In the genomic region with DNA sequence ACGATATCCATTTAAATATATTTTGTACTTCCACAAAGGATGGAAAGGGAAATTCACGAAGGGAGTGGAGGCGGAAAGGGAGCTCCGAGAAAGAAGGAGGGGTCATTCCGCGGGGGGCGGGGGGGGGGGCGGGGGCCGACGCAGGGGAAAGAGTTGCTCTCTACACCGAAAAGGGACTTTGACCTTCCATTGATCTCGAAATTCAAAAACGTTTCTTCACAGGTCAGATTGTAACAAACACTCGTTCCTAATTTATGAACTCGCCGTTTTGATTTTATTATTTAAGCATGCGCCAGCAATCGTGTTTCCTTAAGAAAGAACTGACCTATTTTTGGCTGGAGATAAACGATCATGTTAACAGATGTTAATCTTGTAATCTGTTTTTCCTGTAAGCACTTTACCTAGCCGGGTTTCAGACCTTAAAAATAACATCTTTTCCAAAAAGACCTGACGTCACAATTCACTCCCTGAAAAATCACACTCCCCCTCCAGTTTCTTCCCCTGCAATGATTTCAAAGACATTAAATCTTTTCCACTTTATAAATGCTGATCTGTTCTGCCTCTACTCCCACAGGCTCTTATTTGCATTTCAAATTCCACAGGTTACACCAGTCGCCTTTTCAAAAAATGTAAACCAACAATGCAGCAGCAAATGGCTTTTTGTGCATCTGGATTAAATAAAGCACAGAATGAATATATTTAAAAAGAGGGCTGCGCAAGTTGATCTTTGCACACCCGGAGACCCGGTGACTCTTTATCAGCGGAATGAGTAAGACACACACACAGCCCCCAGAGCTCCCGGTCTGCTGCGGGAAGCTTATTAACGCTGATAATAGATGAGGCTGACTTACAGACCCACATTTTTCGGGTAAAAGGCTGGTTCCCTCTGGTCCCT, we compare ENCODE assay signal across 1 cellular context.
A peak's percentile ranks its signal among the peaks of the same experiment; 100 is the strongest.
TF ChIP-seq lines count a peak whose summit lies in the region.

No MANE protein-coding gene starts in this region.

TF ChIP-seq in endothelial cell of umbilical vein, 7 proteins besides CTCF, POLR2A, EP300 and RAD21:
- peak; percentile 27 for TF ChIP-seq FOS (IDR thresholded peaks at IDR 0.05; ENCODE audit: borderline replicate concordance, insufficient read depth, low read length)
- TF ChIP-seq, protein P1, sequence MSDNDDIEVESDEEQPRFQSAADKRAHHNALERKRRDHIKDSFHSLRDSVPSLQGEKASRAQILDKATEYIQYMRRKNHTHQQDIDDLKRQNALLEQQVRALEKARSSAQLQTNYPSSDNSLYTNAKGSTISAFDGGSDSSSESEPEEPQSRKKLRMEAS (IDR thresholded peaks at IDR 0.05; ENCODE audit: insufficient read depth, insufficient read length): no peak
- TF ChIP-seq GATA2 (IDR thresholded peaks at IDR 0.05; ENCODE audit: insufficient read depth, insufficient read length, low read depth, low read length): peak; percentile 34
- TF ChIP-seq POLR2AphosphoS5 (IDR thresholded peaks at IDR 0.05; ENCODE audit: insufficient read depth, low read depth, low read length): no peak
- no peak for TF ChIP-seq EZH2 (IDR thresholded peaks at IDR 0.05; ENCODE audit: borderline replicate concordance, low read depth, low read length, severe bottlenecking)
- TF ChIP-seq MYC (IDR thresholded peaks at IDR 0.05; ENCODE audit: low read depth, low read length): no peak
- no peak for TF ChIP-seq JUN (IDR thresholded peaks at IDR 0.05; ENCODE audit: borderline replicate concordance, insufficient read depth, insufficient read length, low read depth)
TF ChIP-seq in endothelial cell of umbilical vein: peak in this region for 2.
